In the genomic region with DNA sequence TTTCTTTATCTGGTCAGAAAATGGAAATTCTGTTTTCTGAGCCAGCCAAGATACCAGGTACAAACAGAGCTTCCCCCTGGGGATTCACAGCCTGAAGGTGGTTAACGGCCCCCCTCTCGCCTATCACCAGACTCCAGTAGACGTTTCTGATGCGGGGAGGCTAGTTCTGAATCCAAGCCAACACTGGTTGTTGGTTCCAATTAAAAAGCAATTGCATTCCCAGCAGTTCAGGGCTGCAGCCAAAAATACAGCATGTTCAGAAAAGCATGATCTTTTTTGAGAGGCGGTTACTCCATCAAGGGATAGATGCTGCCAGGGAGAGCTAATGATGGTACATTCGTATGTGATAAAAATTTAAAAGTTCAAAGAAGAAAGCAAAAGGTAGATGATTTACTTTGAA, we compare ENCODE assay signal across 19 cellular contexts.
DNase-seq lines count a peak whose midpoint lies in the region; ATAC-seq and TF ChIP-seq lines count a peak whose summit lies in the region.
"Had no signal": no experiment of that assay in that cellular context is flagged by ENCODE, and none has a peak within 500 bp of the region (broad histone marks: within the 10 kb centered on the region; RNA-seq: fewer than 3 reads in every experiment).

No MANE protein-coding gene starts in this region.

- 76% methylated on average over 5 to 6 of the region's 6 CpGs for WGBS in mesodermal cell (ENCODE audit: insufficient coverage in 2 of 2), 2 experiments
- 7 to 10% methylated on average over 6 of the region's 6 CpGs for WGBS in tibial nerve, 2 donors
- WGBS in psoas muscle, 3 donors: 22 to 33% (median 25%) methylated on average over 6 of the region's 6 CpGs

- TF ChIP-seq CTCF in choroid plexus epithelial cell (conservative IDR thresholded peaks at IDR 0.05; ENCODE audit: low read depth, low read length) (no peak), tibial nerve (IDR thresholded peaks at IDR 0.05) (no peak), psoas muscle (IDR thresholded peaks at IDR 0.05) (no peak)

- CTCF ChIA-PET in T-cell (lab: Charles Lee): no interaction called here

- H3K27me3 ChIP-seq in tibial nerve (no peaks in the 10 kb centered on the region), psoas muscle (ENCODE audit: insufficient read depth in 3 of 3, low read length in 2 of 3) (no peaks in the 10 kb centered on the region), SJCRH30 (no peaks in the 10 kb centered on the region)

- H3K4me1 ChIP-seq in mesodermal cell (ENCODE audit: control insufficient read depth, insufficient read depth, low read length, poor library complexity, severe bottlenecking): peaks cover 14% of the 10 kb centered on the region
- peaks cover 0 to 49% (median 9%) of the 10 kb centered on the region in 4 donors for H3K4me1 ChIP-seq in tibial nerve
- H3K4me1 ChIP-seq in psoas muscle: peaks cover 30% of the 10 kb centered on the region
- H3K4me1 ChIP-seq in SJCRH30: peaks cover 10% of the 10 kb centered on the region

- H3K4me3 Mint-ChIP-seq in T-cell: no peak overlapping the region
- H3K4me3 Mint-ChIP-seq: activated CD8-positive, alpha-beta T cell treated with anti-CD3 and anti-CD28 coated beads, Interleukin-2, amount 10 ng/mL, durations not matched to agents 7 days and 5 days; activated T-helper 17 cell treated with anti-CD3 and anti-CD28 coated beads, Interleukin-2, amount 50 U/mL, for 72 hours had no signal

- POLR2A ChIA-PET in T-cell (lab: Charles Lee): no interaction called here

- no peak for TF ChIP-seq POLR2A in tibial nerve (IDR thresholded peaks at IDR 0.05)

- DNase-seq in NCI-H1694 (lab: John Stamatoyannopoulos, UW) (peak; percentile 81), choroid plexus epithelial cell (ENCODE audit: low read depth) (peak; percentile 23), tibial nerve (ENCODE audit: low spot score in 2 of 2) (peak in 1 of 2 donors; percentile 36), psoas muscle (no peak), T-cell (no peak), SJCRH30 (no peak)
- DNase-seq: activated CD8-positive, alpha-beta T cell treated with anti-CD3 and anti-CD28 coated beads, Interleukin-2, amount 10 ng/mL, durations not matched to agents 7 days and 5 days; amniotic stem cell; DMS79; GOT3; NCI-H1417; NCI-H446; PC-9; stimulated activated CD4-positive, alpha-beta T cell treated with anti-CD3 and anti-CD28 coated beads, Interleukin-12 subunit alpha, Interleukin-12 subunit beta, amount 100 ng/mL, for 4 hours; stimulated activated naive CD8-positive, alpha-beta T cell treated with anti-CD3 and anti-CD28 coated beads, Interleukin-15, Interleukin-2, amounts not matched to agents 100 U/mL and 50 U/mL, for 24 hours; SW 1271 had no signal

- H3K4me3 ChIP-seq in choroid plexus epithelial cell (ENCODE audit: low read depth, low read length) (no peak overlapping the region), mesodermal cell (ENCODE audit: extremely low read depth, insufficient read depth, low read length, poor library complexity, severe bottlenecking) (no peak overlapping the region), tibial nerve (peak overlapping the region in 1 of 4 donors; percentile 25), psoas muscle (no peak overlapping the region), SJCRH30 (no peak overlapping the region)
- H3K4me3 ChIP-seq: PC-9 had no signal

- TF ChIP-seq EP300 in tibial nerve (IDR thresholded peaks at IDR 0.05): peak in 1 of 2 donors; percentile 63

- ATAC-seq in psoas muscle: no peak
- ATAC-seq in T-cell (replicated peaks in 1 of 4): no peak
- ATAC-seq: activated CD8-positive, alpha-beta T cell treated with anti-CD3 and anti-CD28 coated beads, Interleukin-2, amount 10 ng/mL, durations not matched to agents 7 days and 5 days; activated T-helper 17 cell treated with anti-CD3 and anti-CD28 coated beads, Interleukin-2, amount 50 U/mL, for 72 hours; stimulated activated naive CD8-positive, alpha-beta T cell treated with anti-CD3 and anti-CD28 coated beads, Interleukin-15, Interleukin-2, amounts not matched to agents 100 U/mL and 50 U/mL, for 24 hours had no signal

- intact Hi-C loops in psoas muscle (cut with DNase I): loop anchor here in 1 of 2 donors (10.0 kb wide), 1 partner anchor 122 kb away; no protein-coding TSS in a partner anchor

- H3K9me3 Mint-ChIP-seq in T-cell: peaks cover 10 to 15% (median 12%) of the 10 kb centered on the region in 3 donors

- H3K4me1 Mint-ChIP-seq in T-cell: no peaks in the 10 kb centered on the region

- H3K27ac Mint-ChIP-seq in T-cell: no peak overlapping the region
- H3K27ac Mint-ChIP-seq: activated CD8-positive, alpha-beta T cell treated with anti-CD3 and anti-CD28 coated beads, Interleukin-2, amount 10 ng/mL, durations not matched to agents 7 days and 5 days; activated T-helper 17 cell treated with anti-CD3 and anti-CD28 coated beads, Interleukin-2, amount 50 U/mL, for 72 hours had no signal

- H3K36me3 ChIP-seq in mesodermal cell (ENCODE audit: control insufficient read depth, insufficient read depth, low read length) (no peaks in the 10 kb centered on the region), tibial nerve (no peaks in the 10 kb centered on the region), psoas muscle (ENCODE audit: insufficient read depth in 1 of 2, low read depth in 1 of 2) (no peaks in the 10 kb centered on the region), SJCRH30 (no peaks in the 10 kb centered on the region)

- no peaks in the 10 kb centered on the region for H3K36me3 Mint-ChIP-seq in T-cell

- no peaks in the 10 kb centered on the region for H3K27me3 Mint-ChIP-seq in T-cell
- H3K27me3 Mint-ChIP-seq: activated T-helper 17 cell treated with anti-CD3 and anti-CD28 coated beads, Interleukin-2, amount 50 U/mL, for 72 hours had no signal

- H3K27ac ChIP-seq in mesodermal cell (ENCODE audit: low read depth, low read length, severe bottlenecking) (peak overlapping the region; percentile 53), tibial nerve (peak overlapping the region; percentile 4 to 79 (median 62)), psoas muscle (no peak overlapping the region), SJCRH30 (no peak overlapping the region)
- H3K27ac ChIP-seq: PC-9, VCaP had no signal

- H3K9me3 ChIP-seq in mesodermal cell (ENCODE audit: control insufficient read depth, low read length) (peaks cover 4% of the 10 kb centered on the region), tibial nerve (peaks cover 0 to 7% (median 0%) of the 10 kb centered on the region in 4 donors), psoas muscle (no peaks in the 10 kb centered on the region), SJCRH30 (replicated peaks) (no peaks in the 10 kb centered on the region)

Comparison
In these comparisons a context has a peak if more than half of its experiments do, and no peak if none do; other contexts are left out.
1. DNase-seq: peak in NCI-H1694 (single experiment) and choroid plexus epithelial cell (single experiment); none in psoas muscle (0 of 2), T-cell (0 of 34) and SJCRH30 (0 of 2).
2. H3K27ac ChIP-seq: peak in mesodermal cell (single experiment) and tibial nerve (4 of 4); none in psoas muscle (single experiment) and SJCRH30 (single experiment).